ENCODE assay signal across 1 cellular context in the genomic region with DNA sequence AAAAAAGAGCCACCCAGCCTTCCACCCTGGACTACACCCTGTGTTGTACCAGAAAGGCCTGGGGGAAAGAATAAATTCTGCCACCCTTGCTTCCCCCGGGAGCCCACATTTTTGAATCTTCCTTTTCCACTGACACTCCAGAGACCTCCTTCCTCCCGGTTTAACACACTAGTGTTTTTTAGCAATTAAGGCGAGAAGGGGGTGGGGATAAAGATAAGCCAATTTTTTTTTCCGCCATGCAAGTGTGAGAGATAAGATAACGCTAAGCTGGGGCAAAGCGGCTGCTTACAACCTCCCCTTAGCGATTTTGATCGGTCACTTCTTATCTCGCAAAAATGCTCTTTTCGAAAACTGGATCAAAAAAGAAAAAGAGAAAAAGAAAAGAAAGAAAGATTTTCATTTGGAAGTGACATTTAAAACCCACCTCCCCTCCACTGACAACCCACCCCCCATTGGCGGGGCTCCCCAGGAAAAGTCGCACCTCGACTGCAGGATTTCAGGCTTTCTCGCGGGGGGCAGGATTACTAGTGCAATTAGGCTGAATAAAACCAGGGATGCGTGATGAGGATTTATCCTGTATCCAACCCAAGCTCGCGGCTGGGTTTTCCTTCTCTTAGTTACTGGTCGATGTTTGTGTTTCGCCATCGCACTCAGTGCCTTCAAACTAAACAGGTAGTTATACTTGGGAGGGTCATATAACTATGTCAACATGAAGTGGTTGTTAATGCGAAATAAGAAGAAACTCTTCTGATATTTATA.
TF ChIP-seq lines count a peak whose summit lies in the region.

No MANE protein-coding gene starts in this region.

TF ChIP-seq in WTC11, 78 proteins besides CTCF, POLR2A, EP300 and RAD21 (continued from another document):
- TF ChIP-seq MXD4 (CRISPR knock-in tag; IDR thresholded peaks at IDR 0.05; ENCODE audit: borderline replicate concordance) (no peak), NFE2L1 (CRISPR knock-in tag; IDR thresholded peaks at IDR 0.05) (no peak), ETV6 (CRISPR knock-in tag; IDR thresholded peaks at IDR 0.05) (no peak), FOXK1 (CRISPR knock-in tag; IDR thresholded peaks at IDR 0.05) (no peak), KAT7 (CRISPR knock-in tag; IDR thresholded peaks at IDR 0.05; ENCODE audit: borderline replicate concordance) (no peak), NFYB (CRISPR knock-in tag; conservative IDR thresholded peaks at IDR 0.05; ENCODE audit: low read depth) (no peak)
TF ChIP-seq in WTC11: peak in this region for 0.
